ENCODE assay signal across 25 cellular contexts in genomic region chr10:59323831-59324401, GRCh38. TPM values are rescaled to one million over a fixed set of nuclear protein-coding genes. Genes with fewer than 3 reads are reported as not detected.
DNase-seq lines count a peak whose midpoint lies in the region; ATAC-seq and TF ChIP-seq lines count a peak whose summit lies in the region.
"Had no signal": no experiment of that assay in that cellular context is flagged by ENCODE, and none has a peak within 500 bp of the region (broad histone marks: within the 10 kb centered on the region; RNA-seq: fewer than 3 reads in every experiment).

No MANE protein-coding gene starts in this region.

- H3K27me3 ChIP-seq in left ventricle myocardium inferior (ENCODE audit: low read depth) (no peaks in the 10 kb centered on the region), stomach smooth muscle (ENCODE audit: control insufficient read depth in 1 of 2, insufficient read depth in 2 of 2, low read length in 2 of 2) (no peaks in the 10 kb centered on the region)
- H3K27me3 ChIP-seq: brain microvascular endothelial cell, heart right ventricle had no signal

- ATAC-seq in Right ventricle myocardium superior (ENCODE audit: poor library complexity) (no peak), GM21526 (IDR thresholded peaks at IDR 0.05; ENCODE audit: low FRiP score, unreplicated experiment) (no peak), HG02973 (IDR thresholded peaks at IDR 0.05; ENCODE audit: unreplicated experiment) (no peak)
- ATAC-seq: PC-3 had no signal

- H3K4me1 ChIP-seq in left ventricle myocardium inferior: peaks cover 38% of the 10 kb centered on the region
- H3K4me1 ChIP-seq in stomach smooth muscle (ENCODE audit: control insufficient read depth, insufficient read depth, low read length): peaks cover 20% of the 10 kb centered on the region

- no peak for TF ChIP-seq CTCF in left ventricle myocardium inferior (IDR thresholded peaks at IDR 0.05; ENCODE audit: borderline replicate concordance)

- H3K36me3 ChIP-seq in left ventricle myocardium inferior (peaks cover 16% of the 10 kb centered on the region), stomach smooth muscle (ENCODE audit: control insufficient read depth in 2 of 2, insufficient read depth in 2 of 2, low read length in 2 of 2) (peaks cover 3 to 15% of the 10 kb centered on the region in 2 donors)
- H3K36me3 ChIP-seq: brain microvascular endothelial cell had no signal

- no peak overlapping the region for H3K9ac ChIP-seq in stomach smooth muscle (ENCODE audit: low read length in 2 of 2)

- H3K27ac ChIP-seq in left ventricle myocardium inferior (replicated peaks): peak overlapping the region; percentile 63
- peak overlapping the region; percentile 68 for H3K27ac ChIP-seq in stomach smooth muscle (ENCODE audit: low read length)
- H3K27ac ChIP-seq: brain microvascular endothelial cell, epithelial cell of prostate, skin epidermis had no signal

- intact Hi-C loops in left ventricle myocardium inferior (cut with micrococcal nuclease) (no loop called here), Right ventricle myocardium superior (cut with DNase I) (no loop called here)

- H3K4me3 ChIP-seq in left ventricle myocardium inferior (no peak overlapping the region), stomach smooth muscle (ENCODE audit: low read length in 2 of 2) (no peak overlapping the region)
- H3K4me3 ChIP-seq: heart right ventricle, skin epidermis had no signal

- H3K9me3 ChIP-seq in left ventricle myocardium inferior (replicated peaks): peaks cover 6% of the 10 kb centered on the region
- peaks cover 0 to 2% of the 10 kb centered on the region in 2 donors for H3K9me3 ChIP-seq in stomach smooth muscle (ENCODE audit: control insufficient read depth in 2 of 2, low read length in 2 of 2)

- DNase-seq in left ventricle myocardium inferior (no peak), Right ventricle myocardium superior (no peak), myocyte (ENCODE audit: low read depth) (peak; percentile 67), CD1c-positive myeloid dendritic cell (ENCODE audit: extremely low spot score) (no peak), NCI-H2081 treated with DMSO at 0.1 percent for 48 hours (lab: John Stamatoyannopoulos, UW) (no peak)
- DNase-seq: activated CD4-positive, alpha-beta T cell treated with anti-CD3 and anti-CD28 coated beads for 48 hours; activated gamma-delta T cell treated with Interleukin-2 at 50 U/mL for 16 hours; activated T-cell treated with anti-CD3 and anti-CD28 coated beads, Interleukin-2, amount 50 U/mL, for 24 hours; brain microvascular endothelial cell; CD4-positive, alpha-beta T cell; DMS 273 treated with DMSO at 0.1 percent for 48 hours; effector CD4-positive, alpha-beta T cell; heart right ventricle; kidney glomerular epithelial cell; mammary epithelial cell; NCI-H510A; PC-3; T-helper 2 cell had no signal

RNA-seq across cellular contexts. Expression of gene FAM13C, which starts 38.4 kb away (rescaled TPM):
- total RNA-seq in left ventricle myocardium inferior (5.2 TPM), Right ventricle myocardium superior (5.9 TPM), myocyte (58.0 and 59.0 TPM in 2 replicates)
- 10.4 TPM for polyA plus RNA-seq in myocyte (2012)
- total RNA-seq: A172; activated CD8-positive, alpha-beta memory T cell treated with anti-CD3 and anti-CD28 coated beads for 36 hours; CD4-positive, alpha-beta T cell had no signal
